ENCODE assay signal across 12 cellular contexts in the genomic region with DNA sequence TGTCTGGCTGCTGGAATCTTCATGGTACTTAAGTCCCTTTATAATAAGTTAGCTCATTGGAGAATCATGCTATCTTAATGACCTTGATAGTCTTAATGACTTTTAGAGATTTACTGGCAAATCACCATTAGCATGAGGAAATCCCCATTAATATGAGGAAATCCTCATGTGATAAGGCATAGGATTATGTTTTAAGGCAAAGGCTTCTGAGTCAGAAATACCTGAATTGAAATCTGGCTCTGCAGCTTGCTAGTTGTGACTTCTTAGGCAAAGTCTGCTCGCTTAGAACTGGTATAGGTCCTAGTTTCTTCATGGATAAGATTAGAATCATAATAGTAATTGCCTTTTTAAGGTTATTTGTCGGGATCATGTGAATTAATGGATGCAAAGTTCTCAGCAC.
"Had no signal": no experiment of that assay in that cellular context is flagged by ENCODE, and none has a peak within 500 bp of the region (broad histone marks: within the 10 kb centered on the region; RNA-seq: fewer than 3 reads in every experiment).

No MANE protein-coding gene starts in this region.

- H3K36me3 ChIP-seq: esophagus muscularis mucosa, gastrocnemius medialis, heart right ventricle, neural progenitor cell had no signal

- H2AFZ ChIP-seq: neural progenitor cell, parathyroid adenoma had no signal

- H3K79me2 ChIP-seq: parathyroid adenoma had no signal

- H3K27me3 ChIP-seq: dorsolateral prefrontal cortex, esophagus muscularis mucosa, gastrocnemius medialis, heart right ventricle, neural progenitor cell had no signal

- DNase-seq: activated CD4-positive, CD25-positive, alpha-beta regulatory T cell treated with anti-CD3 and anti-CD28 coated beads, Interleukin-2, amount 50 U/mL, for 72 hours; activated naive CD4-positive, alpha-beta T cell; dorsolateral prefrontal cortex; endodermal cell; gastrocnemius medialis; heart right ventricle; naive B cell; stimulated activated naive CD8-positive, alpha-beta T cell treated with anti-CD3 and anti-CD28 coated beads, Interleukin-15, Interleukin-2, amounts not matched to agents 100 U/mL and 50 U/mL, for 24 hours had no signal

- H3K4me3 ChIP-seq: dorsolateral prefrontal cortex, esophagus muscularis mucosa, gastrocnemius medialis, heart right ventricle, lung, neural progenitor cell had no signal

- H3K9ac ChIP-seq: neural progenitor cell, parathyroid adenoma had no signal

- H3K27ac ChIP-seq: dorsolateral prefrontal cortex, esophagus muscularis mucosa, gastrocnemius medialis, heart right ventricle, neural progenitor cell, parathyroid adenoma had no signal

- H3K4me2 ChIP-seq: neural progenitor cell had no signal

- H3K9me3 ChIP-seq: esophagus muscularis mucosa, gastrocnemius medialis, heart right ventricle had no signal

- ATAC-seq: gastrocnemius medialis; heart right ventricle; stimulated activated naive CD8-positive, alpha-beta T cell treated with anti-CD3 and anti-CD28 coated beads, Interleukin-15, Interleukin-2, amounts not matched to agents 100 U/mL and 50 U/mL, for 24 hours had no signal

- H3K4me1 ChIP-seq: esophagus muscularis mucosa, gastrocnemius medialis, neural progenitor cell, parathyroid adenoma had no signal
